8 cellular contexts compared by ENCODE assay signal in the genomic region with DNA sequence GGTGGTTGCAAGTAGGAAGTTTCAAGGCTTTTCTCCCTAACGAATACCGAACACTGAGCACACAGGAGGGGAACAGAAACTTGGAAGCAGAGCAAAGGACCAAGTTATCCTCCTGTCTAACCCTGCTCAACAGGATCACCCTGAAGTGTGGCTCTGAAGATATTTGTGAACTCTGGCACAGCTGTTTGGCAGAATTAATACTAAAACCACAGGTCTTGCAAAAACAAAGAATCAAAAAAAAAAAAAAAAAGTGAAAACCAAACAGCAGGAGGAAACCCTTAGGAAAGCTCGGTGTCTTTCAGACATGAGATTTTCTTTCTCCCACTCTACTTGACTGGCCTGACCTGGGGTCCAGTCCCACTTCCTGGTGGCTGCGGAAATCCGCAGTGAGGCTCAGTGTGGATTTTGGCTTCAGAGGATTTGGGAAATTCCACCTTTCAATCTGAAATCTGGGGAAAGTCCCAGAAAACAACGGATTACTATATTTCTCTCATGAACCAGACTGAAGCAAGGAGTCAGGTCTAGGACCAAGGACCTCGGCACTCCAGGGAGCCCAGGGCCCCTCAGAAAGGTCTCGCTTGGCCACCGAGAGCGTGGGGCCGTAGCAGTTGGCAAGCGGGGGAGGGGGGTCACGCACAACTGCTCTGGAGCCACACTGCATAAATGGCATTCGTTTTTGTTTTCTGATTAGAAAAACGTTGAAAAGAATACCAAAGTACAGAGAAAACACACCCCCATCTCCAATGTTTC. TPM values are rescaled to one million over a fixed set of nuclear protein-coding genes. Genes with fewer than 3 reads are reported as not detected.
A peak's percentile ranks its signal among the peaks of the same experiment; 100 is the strongest.
DNase-seq lines count a peak whose midpoint lies in the region; ATAC-seq and TF ChIP-seq lines count a peak whose summit lies in the region.

No MANE protein-coding gene starts in this region.

- H2BK15ac ChIP-seq in neuronal stem cell (ENCODE audit: low read length) = no peak overlapping the region

- H4K91ac ChIP-seq in neuronal stem cell (ENCODE audit: low read depth, low read length, poor library complexity) = no peak overlapping the region

- H3K27me3 ChIP-seq in CD4-positive, CD25-positive, alpha-beta regulatory T cell (ENCODE audit: control insufficient read depth, insufficient read depth, low read length) = no peaks in the 10 kb centered on the region
- H3K27me3 ChIP-seq in foreskin keratinocyte (no peaks in the 10 kb centered on the region), neuronal stem cell (ENCODE audit: control insufficient read depth in 3 of 3, insufficient read depth in 3 of 3, low read depth in 1 of 3, low read length in 3 of 3) (peaks cover 0 to 16% (median 0%) of the 10 kb centered on the region in 3 experiments)

- no peak overlapping the region for H2BK120ac ChIP-seq in neuronal stem cell (ENCODE audit: low read depth, low read length)

- ATAC-seq in CD4-positive, CD25-positive, alpha-beta regulatory T cell (ENCODE audit: low read depth in 2 of 2) = no peak
- ATAC-seq in HG02852 (IDR thresholded peaks at IDR 0.05; ENCODE audit: unreplicated experiment) = peak; percentile 9
- peak; percentile 13 for ATAC-seq in activated B cell treated with CpG ODN at 0.5 μM for 24 hours (ENCODE audit: low read depth)
- peak; percentile 17 for ATAC-seq in foreskin keratinocyte

- H3K79me1 ChIP-seq in neuronal stem cell (ENCODE audit: low read depth, low read length) = no peaks in the 10 kb centered on the region

- H3K27ac Mint-ChIP-seq in CD4-positive, CD25-positive, alpha-beta regulatory T cell = peak overlapping the region; percentile 90 to 100 (median 92)
- H3K27ac Mint-ChIP-seq in activated B cell treated with CpG ODN at 0.5 μM for 24 hours = peak overlapping the region; percentile 98

- H3K9me3 ChIP-seq in CD4-positive, CD25-positive, alpha-beta regulatory T cell (ENCODE audit: control insufficient read depth in 2 of 2, low read length in 2 of 2) = peaks cover 0 to 3% of the 10 kb centered on the region in 2 experiments
- peaks cover 2 to 7% of the 10 kb centered on the region in 2 donors for H3K9me3 ChIP-seq in neuronal stem cell (replicated peaks in 1 of 2; ENCODE audit: control insufficient read depth in 2 of 2, insufficient read depth in 1 of 2, low read depth in 1 of 2, low read length in 2 of 2)

- H2BK5ac ChIP-seq in neuronal stem cell (ENCODE audit: low read length) = peak overlapping the region; percentile 66

- H4K8ac ChIP-seq in neuronal stem cell (ENCODE audit: low read depth, low read length) = no peak overlapping the region

- no peak overlapping the region for H3K14ac ChIP-seq in neuronal stem cell (ENCODE audit: low read length)

- peak overlapping the region; percentile 87 for H3K27ac ChIP-seq in CD4-positive, CD25-positive, alpha-beta regulatory T cell (ENCODE audit: insufficient read depth, low read length, poor library complexity, severe bottlenecking)
- H3K27ac ChIP-seq in foreskin keratinocyte (peak overlapping the region; percentile 54), neuronal stem cell (replicated peaks; ENCODE audit: low read length) (no peak overlapping the region)

- peaks cover 79% of the 10 kb centered on the region for H3K4me1 ChIP-seq in CD4-positive, CD25-positive, alpha-beta regulatory T cell (ENCODE audit: control insufficient read depth, insufficient read depth, low read length, poor library complexity, severe bottlenecking)
- H3K4me1 ChIP-seq in foreskin keratinocyte (no peaks in the 10 kb centered on the region), neuronal stem cell (ENCODE audit: control insufficient read depth in 2 of 2, insufficient read depth in 1 of 2, low read depth in 1 of 2, low read length in 2 of 2) (peaks cover 2 to 4% of the 10 kb centered on the region in 2 donors)

- no peak for TF ChIP-seq CTCF in activated B cell treated with CpG ODN at 0.5 μM for 24 hours (IDR thresholded peaks at IDR 0.05)
- no peak for TF ChIP-seq CTCF in foreskin keratinocyte (conservative IDR thresholded peaks at IDR 0.05)

- H3K36me3 ChIP-seq in CD4-positive, CD25-positive, alpha-beta regulatory T cell (ENCODE audit: control insufficient read depth, insufficient read depth, low read length) = peaks cover 6% of the 10 kb centered on the region
- H3K36me3 ChIP-seq in neuronal stem cell (replicated peaks in 1 of 2; ENCODE audit: control insufficient read depth in 2 of 2, insufficient read depth in 2 of 2, low read length in 2 of 2) = no peaks in the 10 kb centered on the region

- no peak overlapping the region for H3K9ac ChIP-seq in neuronal stem cell (ENCODE audit: low read depth, low read length, poor library complexity)

- peak overlapping the region; percentile 86 to 97 (median 94) for H3K4me3 Mint-ChIP-seq in CD4-positive, CD25-positive, alpha-beta regulatory T cell
- peak overlapping the region; percentile 98 for H3K4me3 Mint-ChIP-seq in activated B cell treated with CpG ODN at 0.5 μM for 24 hours

- peak overlapping the region; percentile 95 for H3K4me3 ChIP-seq in CD4-positive, CD25-positive, alpha-beta regulatory T cell (ENCODE audit: low read depth, low read length)
- H3K4me3 ChIP-seq in neuronal stem cell (ENCODE audit: low read length in 2 of 2) = peak overlapping the region; percentile 59 to 71

- H3K9me3 Mint-ChIP-seq in CD4-positive, CD25-positive, alpha-beta regulatory T cell = peaks cover 0 to 3% (median 0%) of the 10 kb centered on the region in 7 donors
- peaks cover 4% of the 10 kb centered on the region for H3K9me3 Mint-ChIP-seq in activated B cell treated with CpG ODN at 0.5 μM for 24 hours

- peak overlapping the region; percentile 93 for H3K4me2 ChIP-seq in neuronal stem cell (ENCODE audit: insufficient read depth, low read length, poor library complexity, severe bottlenecking)

- intact Hi-C loops in activated B cell treated with CpG ODN at 0.5 μM for 24 hours (cut with micrococcal nuclease) = loop anchor here (1.0 to 5.0 kb wide), 8 partner anchors 14 to 1477 kb away; partner anchors contain the start of genes AP1AR, CAMK2D and LARP7

- H3K36me3 Mint-ChIP-seq in CD4-positive, CD25-positive, alpha-beta regulatory T cell = peaks cover 19% of the 10 kb centered on the region
- H3K36me3 Mint-ChIP-seq in activated B cell treated with CpG ODN at 0.5 μM for 24 hours (ENCODE audit: low read depth) = peaks cover 34% of the 10 kb centered on the region

- POLR2A ChIA-PET in activated B cell treated with CpG ODN at 0.5 μM for 24 hours (lab: Charles Lee) = interaction anchor here (0.6 to 4.6 kb wide), 13 partner anchors 11 to 77 kb away, joined by 3 to 59 read pairs (median 4); partner anchors contain the start of genes ALPK1 and AP1AR

- no peak overlapping the region for H2AK5ac ChIP-seq in neuronal stem cell (ENCODE audit: low read depth, low read length)

- H3K4ac ChIP-seq in neuronal stem cell (ENCODE audit: low read length) = no peak overlapping the region

- CTCF ChIA-PET in activated B cell treated with CpG ODN at 0.5 μM for 24 hours (lab: Charles Lee) = interaction anchor here (0.9 to 1.3 kb wide), 3 partner anchors 12 to 36 kb away, joined by 3 to 5 read pairs (median 5); partner anchors contain the start of gene ALPK1

- H3K23ac ChIP-seq in neuronal stem cell (ENCODE audit: low read depth, low read length, poor library complexity) = no peak overlapping the region

- peak overlapping the region; percentile 69 for H3K18ac ChIP-seq in neuronal stem cell (ENCODE audit: low read length)

- peaks cover 37 to 85% (median 66%) of the 10 kb centered on the region in 4 donors for H3K4me1 Mint-ChIP-seq in CD4-positive, CD25-positive, alpha-beta regulatory T cell
- H3K4me1 Mint-ChIP-seq in activated B cell treated with CpG ODN at 0.5 μM for 24 hours = peaks cover 88% of the 10 kb centered on the region

- H2BK12ac ChIP-seq in neuronal stem cell (ENCODE audit: low read length) = no peak overlapping the region

- DNase-seq in CD4-positive, CD25-positive, alpha-beta regulatory T cell = peak in 2 of 3 donors; percentile 20 to 36
- DNase-seq in activated B cell treated with CpG ODN at 0.5 μM for 24 hours (no peak), foreskin keratinocyte (peak in 1 of 2 donors; percentile 28), neuronal stem cell (ENCODE audit: low spot score) (no peak), mesenteric fat pad (ENCODE audit: low spot score) (no peak), NCI-H345 (lab: John Stamatoyannopoulos, UW) (no peak), NCI-H510A treated with DMSO at 0.1 percent for 48 hours (lab: John Stamatoyannopoulos, UW) (no peak)

- peak overlapping the region; percentile 98 for H2AFZ ChIP-seq in neuronal stem cell (ENCODE audit: low read length)

- H3K27me3 Mint-ChIP-seq in CD4-positive, CD25-positive, alpha-beta regulatory T cell = no peaks in the 10 kb centered on the region
- no peaks in the 10 kb centered on the region for H3K27me3 Mint-ChIP-seq in activated B cell treated with CpG ODN at 0.5 μM for 24 hours

- no CpG with 5 or more reads among the region's 15 CpGs for WGBS in neuronal stem cell (ENCODE audit: extremely low coverage in 2 of 2, insufficient read length in 2 of 2, insufficient replicate concordance in 1 of 2), 2 donors

RNA-seq across cellular contexts. Expression of gene TIFA, which starts 0.9 kb away (rescaled TPM):
- total RNA-seq in CD4-positive, CD25-positive, alpha-beta regulatory T cell = 32.1 TPM
- 10 to 100 TPM; 51.3 to 82.3 (median 63.9) TPM for polyA plus RNA-seq in CD4-positive, CD25-positive, alpha-beta regulatory T cell
- total RNA-seq in activated B cell treated with CpG ODN at 0.5 μM for 24 hours (36.4 and 43.4 TPM in 2 replicates), foreskin keratinocyte (10.3 and 11.2 TPM in 2 replicates), mesenteric fat pad (5.9 TPM)
- polyA plus RNA-seq in foreskin keratinocyte = 6.1 and 7.8 TPM in 2 replicates
- polyA plus RNA-seq in neuronal stem cell (2013, experiment 1 of 2) = 4.0 TPM
- polyA plus RNA-seq in neuronal stem cell (2013, experiment 2 of 2) = 4.7 TPM

RNA-seq across cellular contexts. Expression of gene ALPK1, which starts 12.3 kb away (rescaled TPM):
- total RNA-seq in CD4-positive, CD25-positive, alpha-beta regulatory T cell = 6.2 TPM
- polyA plus RNA-seq in CD4-positive, CD25-positive, alpha-beta regulatory T cell = 1 to 10 TPM in 2 of 4 donors, under 1 TPM in 2; 0.23 to 1.4 (median 0.69) TPM
- total RNA-seq in activated B cell treated with CpG ODN at 0.5 μM for 24 hours (23.1 and 26.7 TPM in 2 replicates), foreskin keratinocyte (5.6 and 7.0 TPM in 2 replicates), mesenteric fat pad (29.0 TPM)
- polyA plus RNA-seq in foreskin keratinocyte = 2.4 and 2.7 TPM in 2 replicates
- 0.17 TPM for polyA plus RNA-seq in neuronal stem cell (2013, experiment 1 of 2)
- 0.14 TPM for polyA plus RNA-seq in neuronal stem cell (2013, experiment 2 of 2)

RNA-seq across cellular contexts. Expression of gene AP1AR, which starts 53.2 kb away (rescaled TPM):
- total RNA-seq in CD4-positive, CD25-positive, alpha-beta regulatory T cell = 10.9 TPM
- 10 to 100 TPM; 19.2 to 20.7 (median 19.6) TPM for polyA plus RNA-seq in CD4-positive, CD25-positive, alpha-beta regulatory T cell
- 20.1 and 24.3 TPM in 2 replicates for total RNA-seq in activated B cell treated with CpG ODN at 0.5 μM for 24 hours
- 13.4 and 15.7 TPM in 2 replicates for total RNA-seq in foreskin keratinocyte
- 4.4 and 5.6 TPM in 2 replicates for polyA plus RNA-seq in foreskin keratinocyte
- polyA plus RNA-seq in neuronal stem cell (2013, experiment 1 of 2) = 12.4 TPM
- 12.1 TPM for polyA plus RNA-seq in neuronal stem cell (2013, experiment 2 of 2)
- 16.5 TPM for total RNA-seq in mesenteric fat pad

Comparison
In these comparisons a context has a peak if more than half of its experiments do, and no peak if none do; other contexts are left out.
1. ATAC-seq: peak in HG02852 (single experiment), activated B cell treated with CpG ODN at 0.5 μM for 24 hours (single experiment) and foreskin keratinocyte (single experiment); none in CD4-positive, CD25-positive, alpha-beta regulatory T cell (0 of 2).
2. DNase-seq: peak in CD4-positive, CD25-positive, alpha-beta regulatory T cell (2 of 3); none in activated B cell treated with CpG ODN at 0.5 μM for 24 hours (single experiment), neuronal stem cell (single experiment), mesenteric fat pad (single experiment), NCI-H345 (single experiment) and NCI-H510A treated with DMSO at 0.1 percent for 48 hours (single experiment).